ENCODE assay signal across 21 cellular contexts in the genomic region with DNA sequence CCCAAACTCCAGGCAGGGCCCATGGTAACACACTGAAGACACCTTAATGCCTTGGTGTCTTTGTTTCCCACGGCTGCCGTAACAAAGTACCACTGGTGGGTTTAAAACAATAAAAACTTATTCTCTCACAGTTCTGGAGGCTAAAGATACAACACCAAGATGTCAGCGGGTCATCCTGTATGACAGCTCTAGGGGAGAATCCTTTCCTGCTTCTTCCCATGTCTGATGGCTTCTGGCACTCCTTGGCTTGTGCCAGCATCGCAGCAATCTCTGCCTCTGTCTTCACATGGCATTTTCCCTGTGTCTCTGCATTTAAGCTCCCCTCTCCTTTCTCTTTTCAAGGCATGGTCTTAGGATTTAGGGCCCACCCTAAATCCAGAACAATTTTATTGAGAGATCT. TPM values are rescaled to one million over a fixed set of nuclear protein-coding genes. Genes with fewer than 3 reads are reported as not detected.
DNase-seq lines count a peak whose midpoint lies in the region; ATAC-seq lines count a peak whose summit lies in the region.
"Had no signal": no experiment of that assay in that cellular context is flagged by ENCODE, and none has a peak within 500 bp of the region (broad histone marks: within the 10 kb centered on the region; RNA-seq: fewer than 3 reads in every experiment).

No MANE protein-coding gene starts in this region.

- H3K9me3 Mint-ChIP-seq in activated CD4-positive, alpha-beta T cell treated with anti-CD3 and anti-CD28 coated beads for 36 hours (ENCODE audit: low read depth), result no peaks in the 10 kb centered on the region
- H3K9me3 Mint-ChIP-seq in activated T-helper 1 cell treated with anti-CD3 and anti-CD28 coated beads, Interleukin-12 subunit alpha, Interleukin-12 subunit beta, Interleukin-2, Interleukin-4 antibody, amounts not matched to agents 30 ng/mL and 10 ng/mL and 1 ng/mL, durations not matched to agents 14 hours and 24 hours and 36 hours, result no peaks in the 10 kb centered on the region
- peaks cover 0 to 3% (median 0%) of the 10 kb centered on the region in 7 donors for H3K9me3 Mint-ChIP-seq in naive B cell

- peak overlapping the region; percentile 99 for H3K4me3 Mint-ChIP-seq in activated CD4-positive, alpha-beta T cell treated with anti-CD3 and anti-CD28 coated beads for 36 hours
- H3K4me3 Mint-ChIP-seq in activated T-helper 1 cell treated with anti-CD3 and anti-CD28 coated beads, Interleukin-12 subunit alpha, Interleukin-12 subunit beta, Interleukin-2, Interleukin-4 antibody, amounts not matched to agents 30 ng/mL and 10 ng/mL and 1 ng/mL, durations not matched to agents 14 hours and 24 hours and 36 hours, result peak overlapping the region; percentile 97
- H3K4me3 Mint-ChIP-seq in naive B cell, result peak overlapping the region in 1 of 8 donors; percentile 42

- intact Hi-C loops in activated CD4-positive, alpha-beta T cell treated with anti-CD3 and anti-CD28 coated beads for 36 hours (cut with DNase I, micrococcal nuclease), result loop anchor here in 1 of 2 experiments (10.0 kb wide), 2 partner anchors 581 to 1069 kb away; a partner anchor contains a TSS
- intact Hi-C loops in activated T-helper 1 cell treated with anti-CD3 and anti-CD28 coated beads, Interleukin-12 subunit alpha, Interleukin-12 subunit beta, Interleukin-2, Interleukin-4 antibody, amounts not matched to agents 30 ng/mL and 10 ng/mL and 1 ng/mL, durations not matched to agents 14 hours and 24 hours and 36 hours (cut with micrococcal nuclease), result loop anchor here (10.0 kb wide), 1 partner anchor 1879 kb away; a partner anchor contains a TSS

- POLR2A ChIA-PET in activated CD4-positive, alpha-beta T cell treated with anti-CD3 and anti-CD28 coated beads for 36 hours (lab: Charles Lee), result no interaction called here

- H3K36me3 Mint-ChIP-seq in activated CD4-positive, alpha-beta T cell treated with anti-CD3 and anti-CD28 coated beads for 36 hours (ENCODE audit: low read depth), result peaks cover 67% of the 10 kb centered on the region
- peaks cover 67% of the 10 kb centered on the region for H3K36me3 Mint-ChIP-seq in activated T-helper 1 cell treated with anti-CD3 and anti-CD28 coated beads, Interleukin-12 subunit alpha, Interleukin-12 subunit beta, Interleukin-2, Interleukin-4 antibody, amounts not matched to agents 30 ng/mL and 10 ng/mL and 1 ng/mL, durations not matched to agents 14 hours and 24 hours and 36 hours (ENCODE audit: low read depth)
- peaks cover 42 to 55% of the 10 kb centered on the region in 2 donors for H3K36me3 Mint-ChIP-seq in naive B cell

- no peaks in the 10 kb centered on the region for H3K4me1 ChIP-seq in SJCRH30
- H3K4me1 ChIP-seq: SJSA1, transverse colon had no signal

- DNase-seq in activated CD4-positive, alpha-beta T cell treated with anti-CD3 and anti-CD28 coated beads for 36 hours, result no peak
- DNase-seq in activated CD4-positive, alpha-beta T cell treated with anti-CD3 and anti-CD28 coated beads for 48 hours, result no peak
- peak; percentile 3 for DNase-seq in Daoy (ENCODE audit: low read depth)
- DNase-seq in activated T-helper 1 cell treated with anti-CD3 and anti-CD28 coated beads, Interleukin-12 subunit alpha, Interleukin-12 subunit beta, Interleukin-2, Interleukin-4 antibody, amounts not matched to agents 30 ng/mL and 10 ng/mL and 1 ng/mL, durations not matched to agents 14 hours and 24 hours and 36 hours (ENCODE audit: low spot score), result no peak
- DNase-seq in naive B cell, result no peak
- no peak for DNase-seq in mucosa of gallbladder (ENCODE audit: low spot score)
- DNase-seq in SJCRH30, result no peak
- DNase-seq in anterior cingulate cortex (lab: John Stamatoyannopoulos, UW), result no peak
- DNase-seq: activated CD4-positive, CD25-positive, alpha-beta regulatory T cell treated with anti-CD3 and anti-CD28 coated beads, Interleukin-2, amount 50 U/mL, for 72 hours; DMS153; hypothalamus; kidney glomerular epithelial cell; NCI-H1105 treated with DMSO at 0.1 percent for 48 hours; NCI-H526 treated with DMSO at 0.1 percent for 48 hours; OCI-M1; stimulated activated CD4-positive, alpha-beta T cell treated with anti-CD3 and anti-CD28 coated beads, Interleukin-12 subunit alpha, Interleukin-12 subunit beta, amount 100 ng/mL, for 4 hours; T1000; transverse colon had no signal

- no peak overlapping the region for H3K4me3 ChIP-seq in SJCRH30
- H3K4me3 ChIP-seq: BLaER1 treated with 17β-estradiol and CSF1 and Interleukin-3, amounts not matched to agents 10 nM and 100 nM; SJSA1; transverse colon had no signal

- CTCF ChIA-PET in activated CD4-positive, alpha-beta T cell treated with anti-CD3 and anti-CD28 coated beads for 36 hours (lab: Charles Lee), result no interaction called here

- H3K27me3 Mint-ChIP-seq in activated CD4-positive, alpha-beta T cell treated with anti-CD3 and anti-CD28 coated beads for 36 hours, result no peaks in the 10 kb centered on the region
- H3K27me3 Mint-ChIP-seq in activated T-helper 1 cell treated with anti-CD3 and anti-CD28 coated beads, Interleukin-12 subunit alpha, Interleukin-12 subunit beta, Interleukin-2, Interleukin-4 antibody, amounts not matched to agents 30 ng/mL and 10 ng/mL and 1 ng/mL, durations not matched to agents 14 hours and 24 hours and 36 hours (ENCODE audit: insufficient read depth), result peaks cover 2% of the 10 kb centered on the region
- H3K27me3 Mint-ChIP-seq in naive B cell, result no peaks in the 10 kb centered on the region

- peaks cover 96% of the 10 kb centered on the region for H3K4me1 Mint-ChIP-seq in activated CD4-positive, alpha-beta T cell treated with anti-CD3 and anti-CD28 coated beads for 36 hours
- peaks cover 100% of the 10 kb centered on the region for H3K4me1 Mint-ChIP-seq in activated T-helper 1 cell treated with anti-CD3 and anti-CD28 coated beads, Interleukin-12 subunit alpha, Interleukin-12 subunit beta, Interleukin-2, Interleukin-4 antibody, amounts not matched to agents 30 ng/mL and 10 ng/mL and 1 ng/mL, durations not matched to agents 14 hours and 24 hours and 36 hours (ENCODE audit: low read depth)
- peaks cover 82 to 96% (median 91%) of the 10 kb centered on the region in 3 donors for H3K4me1 Mint-ChIP-seq in naive B cell

- H3K27me3 ChIP-seq in SJCRH30, result peaks cover 10% of the 10 kb centered on the region; the same call in 1 of the 2 replicates

- peak overlapping the region; percentile 99 for H3K27ac Mint-ChIP-seq in activated CD4-positive, alpha-beta T cell treated with anti-CD3 and anti-CD28 coated beads for 36 hours
- peak overlapping the region; percentile 99 for H3K27ac Mint-ChIP-seq in activated T-helper 1 cell treated with anti-CD3 and anti-CD28 coated beads, Interleukin-12 subunit alpha, Interleukin-12 subunit beta, Interleukin-2, Interleukin-4 antibody, amounts not matched to agents 30 ng/mL and 10 ng/mL and 1 ng/mL, durations not matched to agents 14 hours and 24 hours and 36 hours
- peak overlapping the region; percentile 94 to 100 (median 100) for H3K27ac Mint-ChIP-seq in naive B cell

- H3K36me3 ChIP-seq in SJCRH30, result no peaks in the 10 kb centered on the region
- H3K36me3 ChIP-seq: BLaER1 treated with 17β-estradiol and CSF1 and Interleukin-3, amounts not matched to agents 10 nM and 100 nM; SJSA1; transverse colon had no signal

- H3K27ac ChIP-seq in SJCRH30, result no peak overlapping the region
- H3K27ac ChIP-seq: SJSA1 had no signal

- ATAC-seq in activated CD4-positive, alpha-beta T cell treated with anti-CD3 and anti-CD28 coated beads for 36 hours, result no peak
- no peak for ATAC-seq in naive B cell (ENCODE audit: low read depth in 2 of 2)

- H3K9me3 ChIP-seq in SJCRH30 (replicated peaks), result no peaks in the 10 kb centered on the region
- H3K9me3 ChIP-seq: BLaER1 treated with 17β-estradiol and CSF1 and Interleukin-3, amounts not matched to agents 10 nM and 100 nM; SJSA1; transverse colon had no signal

RNA-seq across cellular contexts. Expression of a gene that starts 33.1 kb away (rescaled TPM):
- total RNA-seq in activated CD4-positive, alpha-beta T cell treated with anti-CD3 and anti-CD28 coated beads for 36 hours, result not detected
- total RNA-seq in Daoy (2014; rRNA removed; shearing (Covaris generic)), result not detected in 2 replicates
- total RNA-seq in activated T-helper 1 cell treated with anti-CD3 and anti-CD28 coated beads, Interleukin-12 subunit alpha, Interleukin-12 subunit beta, Interleukin-2, Interleukin-4 antibody, amounts not matched to agents 30 ng/mL and 10 ng/mL and 1 ng/mL, durations not matched to agents 14 hours and 24 hours and 36 hours, result not detected in 2 replicates
- polyA plus RNA-seq in naive B cell (ENCODE audit: low read depth in 6 of 6), result under 1 TPM in 1 of 6 donors, not detected in 5; 0.41 TPM
- 94.5 TPM for total RNA-seq in mucosa of gallbladder
- total RNA-seq in SJCRH30 (2014; rRNA removed; shearing (Covaris generic)), result not detected in 2 replicates
- total RNA-seq: A172, SJSA1, transverse colon had no signal

RNA-seq across cellular contexts. Expression of a gene that starts 51.0 kb away (rescaled TPM):
- total RNA-seq in activated CD4-positive, alpha-beta T cell treated with anti-CD3 and anti-CD28 coated beads for 36 hours, result 10 to 100 TPM; 14.7 to 15.1 TPM
- total RNA-seq in Daoy (2014; rRNA removed; shearing (Covaris generic)), result 12.9 and 20.4 TPM in 2 replicates
- total RNA-seq in activated T-helper 1 cell treated with anti-CD3 and anti-CD28 coated beads, Interleukin-12 subunit alpha, Interleukin-12 subunit beta, Interleukin-2, Interleukin-4 antibody, amounts not matched to agents 30 ng/mL and 10 ng/mL and 1 ng/mL, durations not matched to agents 14 hours and 24 hours and 36 hours, result 5.6 and 6.0 TPM in 2 replicates
- 10 to 100 TPM in 5 of 6 donors, 1 to 10 TPM in 1; 10.0 to 32.4 (median 19.0) TPM for polyA plus RNA-seq in naive B cell (ENCODE audit: low read depth in 6 of 6)
- total RNA-seq in mucosa of gallbladder, result 16.7 TPM
- total RNA-seq in SJCRH30 (2014; rRNA removed; shearing (Covaris generic)), result 0.10 and 0.14 TPM in 2 replicates

RNA-seq across cellular contexts. Expression of a gene that starts 54.6 kb away (rescaled TPM):
- total RNA-seq in activated CD4-positive, alpha-beta T cell treated with anti-CD3 and anti-CD28 coated beads for 36 hours, result not detected
- not detected in 2 replicates for total RNA-seq in Daoy (2014; rRNA removed; shearing (Covaris generic))
- total RNA-seq in activated T-helper 1 cell treated with anti-CD3 and anti-CD28 coated beads, Interleukin-12 subunit alpha, Interleukin-12 subunit beta, Interleukin-2, Interleukin-4 antibody, amounts not matched to agents 30 ng/mL and 10 ng/mL and 1 ng/mL, durations not matched to agents 14 hours and 24 hours and 36 hours, result not detected in 2 replicates
- polyA plus RNA-seq in naive B cell (ENCODE audit: low read depth in 6 of 6), result under 1 TPM in 2 of 6 donors, not detected in 4; 0.41 to 0.55 TPM
- 30.7 TPM for total RNA-seq in mucosa of gallbladder
- total RNA-seq in SJCRH30 (2014; rRNA removed; shearing (Covaris generic)), result not detected in 2 replicates
- total RNA-seq: A172, SJSA1, transverse colon had no signal

Comparison
In these comparisons a context has a peak if more than half of its experiments do, and no peak if none do; other contexts are left out.
1. RNA of a gene that starts 33.1 kb away (total RNA-seq): 94.5 TPM in mucosa of gallbladder (single experiment); not detected in activated CD4-positive, alpha-beta T cell treated with anti-CD3 and anti-CD28 coated beads for 36 hours, not detected in Daoy, not detected in activated T-helper 1 cell treated with anti-CD3 and anti-CD28 coated beads, Interleukin-12 subunit alpha, Interleukin-12 subunit beta, Interleukin-2, Interleukin-4 antibody, amounts not matched to agents 30 ng/mL and 10 ng/mL and 1 ng/mL, durations not matched to agents 14 hours and 24 hours and 36 hours and not detected in SJCRH30; every median in the first group is over 10 times any median in the second.
2. RNA of a gene that starts 54.6 kb away (total RNA-seq): 30.7 TPM in mucosa of gallbladder (single experiment); not detected in activated CD4-positive, alpha-beta T cell treated with anti-CD3 and anti-CD28 coated beads for 36 hours, not detected in Daoy, not detected in activated T-helper 1 cell treated with anti-CD3 and anti-CD28 coated beads, Interleukin-12 subunit alpha, Interleukin-12 subunit beta, Interleukin-2, Interleukin-4 antibody, amounts not matched to agents 30 ng/mL and 10 ng/mL and 1 ng/mL, durations not matched to agents 14 hours and 24 hours and 36 hours and not detected in SJCRH30; every median in the first group is over 10 times any median in the second.
3. Peak in every context shown above with its lines, with median percentiles within 50 percentile points of each other: H3K27ac Mint-ChIP-seq.